Comparison of ENCODE assay signal across 6 cellular contexts in genomic region chr10:91698258-91698657, GRCh38.
"Had no signal": no experiment of that assay in that cellular context is flagged by ENCODE, and none has a peak within 500 bp of the region (broad histone marks: within the 10 kb centered on the region; RNA-seq: fewer than 3 reads in every experiment).

No MANE protein-coding gene starts in this region.

- H3K9me3 ChIP-seq: HAP-1 had no signal

- H3K4me1 ChIP-seq: HAP-1 had no signal

- H3K4me3 ChIP-seq: GM23338, HAP-1, K562 had no signal

- H2AFZ ChIP-seq: GM23338 had no signal

- H3K4me3 Mint-ChIP-seq: GM23338, HFFc6 had no signal

- DNase-seq: HFFc6, IMR-90 had no signal

- H3K9me3 Mint-ChIP-seq: GM23338, HFFc6 had no signal

- ATAC-seq: GM23338, HCT116, K562 had no signal

- H3K4me1 Mint-ChIP-seq: GM23338 had no signal

- H3K27ac Mint-ChIP-seq: GM23338, HFFc6 had no signal

- H3K4me2 ChIP-seq: GM23338 had no signal
